1 cellular context compared by ENCODE assay signal in the genomic region with DNA sequence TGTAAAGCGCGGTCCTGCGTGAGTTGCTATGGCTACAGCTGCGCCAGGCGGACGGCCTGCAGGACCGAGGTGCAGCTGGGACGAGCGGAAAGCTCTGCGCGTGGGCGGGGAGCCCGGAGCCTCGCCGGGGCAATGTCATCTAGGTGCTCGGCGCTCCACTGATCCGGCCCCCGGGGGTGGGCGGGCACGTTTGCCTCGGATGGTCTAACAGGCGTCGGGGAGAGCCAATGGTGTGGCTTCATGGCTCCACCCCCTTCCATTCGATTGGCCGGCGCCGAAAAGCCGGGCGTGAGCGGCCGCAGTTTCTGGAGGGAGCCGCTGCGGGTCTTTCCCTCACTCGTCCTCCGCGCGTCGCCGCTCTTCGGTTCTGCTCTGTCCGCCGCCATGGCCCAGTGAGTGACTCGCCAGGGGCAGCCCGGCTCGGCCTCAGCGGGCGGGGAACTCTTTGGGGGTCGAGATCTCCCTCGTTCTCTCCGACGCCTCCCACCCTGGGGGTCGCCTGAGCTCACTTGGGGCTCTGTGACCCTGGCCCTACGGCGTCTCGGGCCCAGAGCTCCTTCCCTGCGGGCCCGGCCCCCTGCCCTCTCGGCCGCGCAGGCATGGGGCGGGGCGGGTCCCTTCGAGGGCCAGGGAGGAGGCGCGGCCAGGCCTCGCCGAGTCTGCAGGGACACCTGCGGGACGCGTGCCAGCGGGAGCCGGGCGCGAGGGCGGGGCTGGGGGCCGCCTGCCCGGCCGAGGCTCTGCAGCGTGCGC.
TF ChIP-seq lines count a peak whose summit lies in the region.

A gene (plus strand): TSS at position 331 of the 753 bp plus-strand sequence. CDS start 54 bp downstream, at position 385.

TF ChIP-seq in neural cell, 6 proteins besides CTCF, POLR2A, EP300 and RAD21 (continued from another document):
- TF ChIP-seq, protein P1, sequence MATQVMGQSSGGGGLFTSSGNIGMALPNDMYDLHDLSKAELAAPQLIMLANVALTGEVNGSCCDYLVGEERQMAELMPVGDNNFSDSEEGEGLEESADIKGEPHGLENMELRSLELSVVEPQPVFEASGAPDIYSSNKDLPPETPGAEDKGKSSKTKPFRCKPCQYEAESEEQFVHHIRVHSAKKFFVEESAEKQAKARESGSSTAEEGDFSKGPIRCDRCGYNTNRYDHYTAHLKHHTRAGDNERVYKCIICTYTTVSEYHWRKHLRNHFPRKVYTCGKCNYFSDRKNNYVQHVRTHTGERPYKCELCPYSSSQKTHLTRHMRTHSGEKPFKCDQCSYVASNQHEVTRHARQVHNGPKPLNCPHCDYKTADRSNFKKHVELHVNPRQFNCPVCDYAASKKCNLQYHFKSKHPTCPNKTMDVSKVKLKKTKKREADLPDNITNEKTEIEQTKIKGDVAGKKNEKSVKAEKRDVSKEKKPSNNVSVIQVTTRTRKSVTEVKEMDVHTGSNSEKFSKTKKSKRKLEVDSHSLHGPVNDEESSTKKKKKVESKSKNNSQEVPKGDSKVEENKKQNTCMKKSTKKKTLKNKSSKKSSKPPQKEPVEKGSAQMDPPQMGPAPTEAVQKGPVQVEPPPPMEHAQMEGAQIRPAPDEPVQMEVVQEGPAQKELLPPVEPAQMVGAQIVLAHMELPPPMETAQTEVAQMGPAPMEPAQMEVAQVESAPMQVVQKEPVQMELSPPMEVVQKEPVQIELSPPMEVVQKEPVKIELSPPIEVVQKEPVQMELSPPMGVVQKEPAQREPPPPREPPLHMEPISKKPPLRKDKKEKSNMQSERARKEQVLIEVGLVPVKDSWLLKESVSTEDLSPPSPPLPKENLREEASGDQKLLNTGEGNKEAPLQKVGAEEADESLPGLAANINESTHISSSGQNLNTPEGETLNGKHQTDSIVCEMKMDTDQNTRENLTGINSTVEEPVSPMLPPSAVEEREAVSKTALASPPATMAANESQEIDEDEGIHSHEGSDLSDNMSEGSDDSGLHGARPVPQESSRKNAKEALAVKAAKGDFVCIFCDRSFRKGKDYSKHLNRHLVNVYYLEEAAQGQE (IDR thresholded peaks at IDR 0.05; ENCODE audit: borderline replicate concordance): peak; percentile 77
